ENCODE assay signal across 11 cellular contexts in genomic region chr5:29309359-29309758, GRCh38.
"Had no signal": no experiment of that assay in that cellular context is flagged by ENCODE, and none has a peak within 500 bp of the region (broad histone marks: within the 10 kb centered on the region; RNA-seq: fewer than 3 reads in every experiment).

No MANE protein-coding gene starts in this region.

- H3K4me1 ChIP-seq: HAP-1 had no signal

- H2AFZ ChIP-seq: GM23248, GM23338 had no signal

- DNase-seq: GM23248, GOT3, H7, H9, HCEC 1CT, HFFc6 had no signal

- H3K9ac ChIP-seq: GM23248 had no signal

- H3K9me3 ChIP-seq: HAP-1 had no signal

- FAIRE-seq: H1, H54 had no signal

- ATAC-seq: GM23338, HCT116 had no signal

- H3K4me2 ChIP-seq: GM23338 had no signal

- H3K4me3 ChIP-seq: GM23248, GM23338, HAP-1 had no signal

- H3K27ac ChIP-seq: GM23248 had no signal

- H3K36me3 ChIP-seq: HAP-1 had no signal
